ENCODE assay signal across 1 cellular context in genomic region chr2:66874411-66874810, GRCh38.
TF ChIP-seq lines count a peak whose summit lies in the region.

No MANE protein-coding gene starts in this region.

TF ChIP-seq in IMR-90, 13 proteins besides CTCF, POLR2A, EP300 and RAD21 (continued from another document):
- no peak for TF ChIP-seq MAZ (IDR thresholded peaks at IDR 0.05; ENCODE audit: borderline replicate concordance, low read depth, low read length)
- no peak for TF ChIP-seq BHLHE40 (IDR thresholded peaks at IDR 0.05; ENCODE audit: low read depth, low read length)
- no peak for TF ChIP-seq RCOR1 (IDR thresholded peaks at IDR 0.05; ENCODE audit: insufficient replicate concordance, low read length)
- no peak for TF ChIP-seq ELK1 (IDR thresholded peaks at IDR 0.05; ENCODE audit: borderline replicate concordance, low read depth, low read length)
- TF ChIP-seq NFE2L2 (IDR thresholded peaks at IDR 0.05; ENCODE audit: low read depth, low read length), result no peak
- no peak for TF ChIP-seq SMC3 (IDR thresholded peaks at IDR 0.05; ENCODE audit: low read depth, low read length)
- TF ChIP-seq FOS (IDR thresholded peaks at IDR 0.05; ENCODE audit: low read depth, low read length), result no peak
- TF ChIP-seq USF2 (IDR thresholded peaks at IDR 0.05; ENCODE audit: low read depth, low read length), result no peak
- no peak for TF ChIP-seq CEBPB (IDR thresholded peaks at IDR 0.05; ENCODE audit: low read depth, low read length)
- no peak for TF ChIP-seq MAFK (IDR thresholded peaks at IDR 0.05; ENCODE audit: low read depth, low read length)
- TF ChIP-seq CHD1 (IDR thresholded peaks at IDR 0.05; ENCODE audit: low read depth, low read length), result no peak
- TF ChIP-seq MXI1 (IDR thresholded peaks at IDR 0.05; ENCODE audit: borderline replicate concordance, low read depth, low read length), result no peak
